In genomic region chr1:150281758-150282557, GRCh38 we compare ENCODE assay signal across 8 cellular contexts. TPM values are rescaled to one million over a fixed set of nuclear protein-coding genes. Genes with fewer than 3 reads are reported as not detected.
DNase-seq lines count a peak whose midpoint lies in the region; ATAC-seq, FAIRE-seq and TF ChIP-seq lines count a peak whose summit lies in the region.

TSS of gene CIART (plus strand) at chr1:150282554. CDS start at chr1:150283268, 714 bp downstream.

- no peak for TF ChIP-seq CTCF in GM13977 (IDR thresholded peaks at IDR 0.05; ENCODE audit: extremely low read depth, insufficient read depth, missing control alignments)

- H3K9me3 ChIP-seq in NT2/D1 (ENCODE audit: insufficient read depth, low read length), result no peaks in the 10 kb centered on the region

- H3K4me1 Mint-ChIP-seq in activated T-cell treated with anti-CD3 and anti-CD28 coated beads, Interleukin-2, amount 50 U/mL, for 4 hours (ENCODE audit: low read depth), result peaks cover 26% of the 10 kb centered on the region

- H3K36me3 Mint-ChIP-seq in activated T-cell treated with anti-CD3 and anti-CD28 coated beads, Interleukin-2, amount 50 U/mL, for 4 hours (ENCODE audit: insufficient read depth), result peaks cover 2% of the 10 kb centered on the region

- DNase-seq in GM13977 (ENCODE audit: low spot score) (peak; percentile 74), HTR-8/SVneo (ENCODE audit: insufficient read length, low spot score) (peak; percentile 94), NT2/D1 (ENCODE audit: low read depth, low spot score) (peak; percentile 100), erythroblast (lab: John Stamatoyannopoulos, UW) (peak; percentile 86 to 91), middle frontal gyrus (ENCODE audit: extremely low spot score, low spot score) (peak; percentile 89)
- peak; percentile 75 for DNase-seq in activated T-cell treated with anti-CD3 and anti-CD28 coated beads, Interleukin-2, amount 50 U/mL, for 4 hours
- peak; percentile 59 to 82 for DNase-seq in stimulated activated CD8-positive, alpha-beta memory T cell treated with anti-CD3 and anti-CD28 coated beads, Interleukin-15, amount 100 ng/mL, for 4 hours (ENCODE audit: low read depth in 2 of 2)

- peaks cover 32% of the 10 kb centered on the region for H3K27me3 ChIP-seq in NT2/D1 (ENCODE audit: insufficient read depth, insufficient read length)

- FAIRE-seq in HTR-8/SVneo (lab: Jason Lieb, UNC), result peak; percentile 96

- H3K36me3 ChIP-seq in NT2/D1 (ENCODE audit: insufficient read depth, insufficient read length, low read length), result no peaks in the 10 kb centered on the region

- no peaks in the 10 kb centered on the region for H3K9me3 Mint-ChIP-seq in activated T-cell treated with anti-CD3 and anti-CD28 coated beads, Interleukin-2, amount 50 U/mL, for 4 hours

- ATAC-seq in activated T-cell treated with anti-CD3 and anti-CD28 coated beads, Interleukin-2, amount 50 U/mL, for 4 hours, result peak; percentile 90 to 93
- ATAC-seq in GM21447 (IDR thresholded peaks at IDR 0.05; ENCODE audit: unreplicated experiment), result no peak

- peak within 1 kb of the TSS; percentile 84 for H3K4me3 Mint-ChIP-seq in activated T-cell treated with anti-CD3 and anti-CD28 coated beads, Interleukin-2, amount 50 U/mL, for 4 hours

- H3K9ac ChIP-seq in NT2/D1 (ENCODE audit: insufficient read length, low read depth), result peak within 1 kb of the TSS; percentile 70

- in situ Hi-C loops in GM13977 (cut with MboI; ENCODE audit: low pct_unique_long_range_greater_than_20kb, low sequenced_read_pairs, unreplicated experiment), result no loop called here

- TF ChIP-seq POLR2A in erythroblast (IDR thresholded peaks at IDR 0.05; ENCODE audit: low read length), result no peak

- H3K4me3 ChIP-seq in NT2/D1 (ENCODE audit: insufficient read length, low read depth), result peak within 1 kb of the TSS; percentile 77

- H3K27me3 Mint-ChIP-seq in activated T-cell treated with anti-CD3 and anti-CD28 coated beads, Interleukin-2, amount 50 U/mL, for 4 hours (ENCODE audit: low read depth), result no peaks in the 10 kb centered on the region

- H3K4me1 ChIP-seq in NT2/D1 (ENCODE audit: insufficient read depth, insufficient read length), result no peaks in the 10 kb centered on the region

RNA-seq across cellular contexts. Expression of gene CIART, which starts in this region (rescaled TPM):
- 1 to 10 TPM; 2.0 to 2.3 (median 2.3) TPM for total RNA-seq in activated T-cell treated with anti-CD3 and anti-CD28 coated beads, Interleukin-2, amount 50 U/mL, for 4 hours
